In genomic region chrX:70079297-70079696, GRCh38 we compare ENCODE assay signal across 31 cellular contexts. TPM values are rescaled to one million over a fixed set of nuclear protein-coding genes. Genes with fewer than 3 reads are reported as not detected.
"Had no signal": no experiment of that assay in that cellular context is flagged by ENCODE, and none has a peak within 500 bp of the region (broad histone marks: within the 10 kb centered on the region; RNA-seq: fewer than 3 reads in every experiment).

No MANE protein-coding gene starts in this region.

- H3K9me3 ChIP-seq: colonic mucosa, gastrocnemius medialis, left lung, lower lobe of right lung, mucosa of descending colon had no signal

- H3K4me3 Mint-ChIP-seq: dendritic cell treated with granulocyte-macrophage colony-stimulating factor and Interleukin-4, amounts not matched to agents 40 ng/mL and 50 ng/mL, for 4 days; effector memory CD8-positive, alpha-beta T cell; endodermal cell; mesothelial cell of epicardium had no signal

- H3K4me1 Mint-ChIP-seq: mesothelial cell of epicardium had no signal

- H3K27ac ChIP-seq: colonic mucosa, epithelial cell of prostate, esophagus squamous epithelium, gastrocnemius medialis, heart right ventricle, left lung, lower lobe of right lung had no signal

- DNase-seq: colonic mucosa; cortex of kidney; effector CD8-positive, alpha-beta T cell; effector memory CD8-positive, alpha-beta T cell; endodermal cell; erythroblast; esophagus squamous epithelium; foreskin fibroblast; foreskin melanocyte; gastrocnemius medialis; glutamatergic neuron; head of caudate nucleus; heart right ventricle; hippocampal formation; left cardiac atrium; left lung; left ventricle myocardium superior; lower lobe of right lung; mesenchymal stem cell; mucosa of descending colon had no signal

- H3K36me3 Mint-ChIP-seq: mesothelial cell of epicardium had no signal

- H3K9me3 Mint-ChIP-seq: dendritic cell treated with granulocyte-macrophage colony-stimulating factor and Interleukin-4, amounts not matched to agents 40 ng/mL and 50 ng/mL, for 4 days; effector memory CD8-positive, alpha-beta T cell had no signal

- H3K36me3 ChIP-seq: colonic mucosa, esophagus squamous epithelium, gastrocnemius medialis, heart right ventricle, left lung, lower lobe of right lung had no signal

- H3K4me1 ChIP-seq: colonic mucosa, esophagus squamous epithelium, left lung, lower lobe of right lung had no signal

- H3K27ac Mint-ChIP-seq: dendritic cell treated with granulocyte-macrophage colony-stimulating factor and Interleukin-4, amounts not matched to agents 40 ng/mL and 50 ng/mL, for 4 days; effector memory CD8-positive, alpha-beta T cell; endodermal cell; mesothelial cell of epicardium had no signal

- H3K27me3 Mint-ChIP-seq: dendritic cell treated with granulocyte-macrophage colony-stimulating factor and Interleukin-4, amounts not matched to agents 40 ng/mL and 50 ng/mL, for 4 days had no signal

- H3K4me3 ChIP-seq: colonic mucosa, esophagus squamous epithelium, gastrocnemius medialis, heart right ventricle, left lung, lower lobe of right lung, mucosa of descending colon had no signal

- ATAC-seq: effector memory CD8-positive, alpha-beta T cell; esophagus mucosa; gastrocnemius medialis; heart right ventricle; left cardiac atrium; left lung; left ventricle myocardium superior; lower lobe of right lung; mucosa of descending colon had no signal

RNA-seq across cellular contexts. Expression of gene OTUD6A, which starts 17.0 kb away (rescaled TPM):
- total RNA-seq: colonic mucosa, dermis microvascular lymphatic vessel endothelial cell, esophagus mucosa, esophagus squamous epithelium, gastrocnemius medialis, glomerular endothelial cell, heart right ventricle, kidney epithelial cell, left cardiac atrium, left lung, left ventricle myocardium superior, lower leg skin, lower lobe of right lung, lung microvascular endothelial cell, mesenteric fat pad, mesothelial cell of epicardium, mucosa of descending colon, myocyte had no signal

RNA-seq across cellular contexts. Expression of gene AWAT2, which starts 29.6 kb away (rescaled TPM):
- total RNA-seq: colonic mucosa, endodermal cell, esophagus mucosa, esophagus squamous epithelium, gastrocnemius medialis, glomerular endothelial cell, heart right ventricle, kidney epithelial cell, left cardiac atrium, left lung, left ventricle myocardium superior, mesenteric fat pad, mesothelial cell of epicardium, mucosa of descending colon, myocyte had no signal
